22 cellular contexts compared by ENCODE assay signal in genomic region chr3:125482406-125482805, GRCh38. TPM values are rescaled to one million over a fixed set of nuclear protein-coding genes. Genes with fewer than 3 reads are reported as not detected.
DNase-seq lines count a peak whose midpoint lies in the region; ATAC-seq and TF ChIP-seq lines count a peak whose summit lies in the region.
"Had no signal": no experiment of that assay in that cellular context is flagged by ENCODE, and none has a peak within 500 bp of the region (broad histone marks: within the 10 kb centered on the region; RNA-seq: fewer than 3 reads in every experiment).

No MANE protein-coding gene starts in this region.

- no peak overlapping the region for H3K4me2 ChIP-seq in osteoblast (ENCODE audit: insufficient read depth, low read length)
- H3K4me2 ChIP-seq: A549; BLaER1 treated with 17β-estradiol and CSF1 and Interleukin-3, amounts not matched to agents 10 nM and 100 nM had no signal

- H3K9me3 ChIP-seq in cardiac muscle cell (ENCODE audit: low read depth) (no peaks in the 10 kb centered on the region), right cardiac atrium (ENCODE audit: control insufficient read depth, low read length) (no peaks in the 10 kb centered on the region), osteoblast (ENCODE audit: low read depth, low read length) (no peaks in the 10 kb centered on the region)
- H3K9me3 ChIP-seq: A549; BE2C; BLaER1 treated with 17β-estradiol and CSF1 and Interleukin-3, amounts not matched to agents 10 nM and 100 nM; HAP-1 had no signal

- H3K27ac ChIP-seq in cardiac muscle cell (peak overlapping the region; percentile 23), right cardiac atrium (ENCODE audit: low read length) (no peak overlapping the region), osteoblast (ENCODE audit: low read depth, low read length) (peak overlapping the region; percentile 90)
- H3K27ac ChIP-seq: A549; BLaER1 treated with 17β-estradiol and CSF1 and Interleukin-3, amounts not matched to agents 10 nM and 100 nM had no signal

- no peak overlapping the region for H2AFZ ChIP-seq in osteoblast (ENCODE audit: low read length)

- H3K27ac Mint-ChIP-seq in activated CD4-positive, alpha-beta memory T cell treated with anti-CD3 and anti-CD28 coated beads for 36 hours = no peak overlapping the region
- H3K27ac Mint-ChIP-seq: CD14-positive monocyte; CD4-positive, alpha-beta T cell; CD8-positive, alpha-beta memory T cell had no signal

- H3K79me2 ChIP-seq in osteoblast (ENCODE audit: insufficient read depth, low read length) = peaks cover 7% of the 10 kb centered on the region

- H3K4me3 ChIP-seq in cardiac muscle cell = no peak overlapping the region
- H3K4me3 ChIP-seq in right cardiac atrium (ENCODE audit: low read length) = no peak overlapping the region
- no peak overlapping the region for H3K4me3 ChIP-seq in osteoblast (ENCODE audit: insufficient read depth, low read length)
- H3K4me3 ChIP-seq: A549; BLaER1 treated with 17β-estradiol and CSF1 and Interleukin-3, amounts not matched to agents 10 nM and 100 nM; GM12878; HAP-1 had no signal

- H3K27me3 ChIP-seq in cardiac muscle cell (no peaks in the 10 kb centered on the region), right cardiac atrium (ENCODE audit: control insufficient read depth, insufficient read depth) (no peaks in the 10 kb centered on the region), osteoblast (ENCODE audit: insufficient read depth, low read length) (no peaks in the 10 kb centered on the region)
- H3K27me3 ChIP-seq: BE2C; BLaER1 treated with 17β-estradiol and CSF1 and Interleukin-3, amounts not matched to agents 10 nM and 100 nM had no signal

- intact Hi-C loops in right cardiac atrium (cut with DNase I) = no loop called here
- intact Hi-C loops in activated CD4-positive, alpha-beta memory T cell treated with anti-CD3 and anti-CD28 coated beads for 36 hours (cut with micrococcal nuclease) = no loop called here

- H3K36me3 ChIP-seq in cardiac muscle cell = peaks cover 30% of the 10 kb centered on the region
- H3K36me3 ChIP-seq in osteoblast (ENCODE audit: insufficient read depth, low read length) = peaks cover 14% of the 10 kb centered on the region

- peaks cover 13% of the 10 kb centered on the region for H3K36me3 Mint-ChIP-seq in activated CD4-positive, alpha-beta memory T cell treated with anti-CD3 and anti-CD28 coated beads for 36 hours

- H3K4me3 Mint-ChIP-seq in activated CD4-positive, alpha-beta memory T cell treated with anti-CD3 and anti-CD28 coated beads for 36 hours = no peak overlapping the region
- H3K4me3 Mint-ChIP-seq: CD14-positive monocyte; CD4-positive, alpha-beta T cell; CD8-positive, alpha-beta memory T cell had no signal

- CTCF ChIA-PET in activated CD4-positive, alpha-beta memory T cell treated with anti-CD3 and anti-CD28 coated beads for 36 hours (lab: Charles Lee) = no interaction called here

- POLR2A ChIA-PET in activated CD4-positive, alpha-beta memory T cell treated with anti-CD3 and anti-CD28 coated beads for 36 hours (lab: Charles Lee) = no interaction called here

- ATAC-seq in right cardiac atrium (no peak), GM21737 (IDR thresholded peaks at IDR 0.05; ENCODE audit: unreplicated experiment) (no peak), HG03460 (IDR thresholded peaks at IDR 0.05; ENCODE audit: unreplicated experiment) (no peak)
- ATAC-seq: A549, GM12878 had no signal

- WGBS in right cardiac atrium = 100% methylated on average over 1 of the region's 1 CpG

- DNase-seq in cardiac muscle cell (ENCODE audit: low read depth in 1 of 2, low spot score in 1 of 2) (no peak), right cardiac atrium (no peak), left kidney (ENCODE audit: low read depth, low spot score) (peak; percentile 12), osteoblast (ENCODE audit: insufficient read length, low spot score, missing footprints) (no peak)
- no peak for DNase-seq in activated CD4-positive, alpha-beta memory T cell treated with anti-CD3 and anti-CD28 coated beads for 36 hours
- DNase-seq: 8988T; ACHN; AML-193; BE2C; CD4-positive, alpha-beta T cell; CD8-positive, alpha-beta memory T cell; DMS 273 treated with DMSO at 0.1 percent for 48 hours; DMS79; GDM1; GOT3 had no signal

- no peaks in the 10 kb centered on the region for H3K27me3 Mint-ChIP-seq in activated CD4-positive, alpha-beta memory T cell treated with anti-CD3 and anti-CD28 coated beads for 36 hours
- H3K27me3 Mint-ChIP-seq: CD4-positive, alpha-beta T cell; CD8-positive, alpha-beta memory T cell had no signal

- H3K4me1 ChIP-seq in cardiac muscle cell (ENCODE audit: low read depth) = no peaks in the 10 kb centered on the region
- no peaks in the 10 kb centered on the region for H3K4me1 ChIP-seq in right cardiac atrium (ENCODE audit: control insufficient read depth, insufficient read depth, low read length)
- peaks cover 39% of the 10 kb centered on the region for H3K4me1 ChIP-seq in osteoblast (ENCODE audit: insufficient read depth, low read length)
- H3K4me1 ChIP-seq: A549; BE2C; BLaER1 treated with 17β-estradiol and CSF1 and Interleukin-3, amounts not matched to agents 10 nM and 100 nM had no signal

- no peaks in the 10 kb centered on the region for H3K9me3 Mint-ChIP-seq in activated CD4-positive, alpha-beta memory T cell treated with anti-CD3 and anti-CD28 coated beads for 36 hours
- H3K9me3 Mint-ChIP-seq: CD4-positive, alpha-beta T cell; CD8-positive, alpha-beta memory T cell had no signal

- H4K20me1 ChIP-seq in osteoblast (ENCODE audit: insufficient read depth, low read length) = no peaks in the 10 kb centered on the region

- TF ChIP-seq CTCF in cardiac muscle cell (IDR thresholded peaks at IDR 0.05; ENCODE audit: low read depth, low read length) (no peak), osteoblast (IDR thresholded peaks at IDR 0.05; ENCODE audit: extremely low read depth, low read depth, low read length) (no peak)

- no peaks in the 10 kb centered on the region for H3K4me1 Mint-ChIP-seq in activated CD4-positive, alpha-beta memory T cell treated with anti-CD3 and anti-CD28 coated beads for 36 hours (ENCODE audit: low read depth)
- H3K4me1 Mint-ChIP-seq: CD14-positive monocyte had no signal

RNA-seq across cellular contexts. Expression of gene SNX4, which starts 37.6 kb away (rescaled TPM):
- total RNA-seq in cardiac muscle cell (63.8 and 72.1 TPM in 2 replicates), right cardiac atrium (10 to 100 TPM; 15.8 to 22.8 (median 17.6) TPM), osteoblast (34.5 and 36.2 TPM in 2 replicates)
- polyA plus RNA-seq in cardiac muscle cell (41.4 and 43.5 TPM in 2 replicates), right cardiac atrium (10.3 TPM)
- total RNA-seq in activated CD4-positive, alpha-beta memory T cell treated with anti-CD3 and anti-CD28 coated beads for 36 hours = 10 to 100 TPM; 32.9 to 36.8 TPM
